ENCODE assay signal across 8 cellular contexts in the genomic region with DNA sequence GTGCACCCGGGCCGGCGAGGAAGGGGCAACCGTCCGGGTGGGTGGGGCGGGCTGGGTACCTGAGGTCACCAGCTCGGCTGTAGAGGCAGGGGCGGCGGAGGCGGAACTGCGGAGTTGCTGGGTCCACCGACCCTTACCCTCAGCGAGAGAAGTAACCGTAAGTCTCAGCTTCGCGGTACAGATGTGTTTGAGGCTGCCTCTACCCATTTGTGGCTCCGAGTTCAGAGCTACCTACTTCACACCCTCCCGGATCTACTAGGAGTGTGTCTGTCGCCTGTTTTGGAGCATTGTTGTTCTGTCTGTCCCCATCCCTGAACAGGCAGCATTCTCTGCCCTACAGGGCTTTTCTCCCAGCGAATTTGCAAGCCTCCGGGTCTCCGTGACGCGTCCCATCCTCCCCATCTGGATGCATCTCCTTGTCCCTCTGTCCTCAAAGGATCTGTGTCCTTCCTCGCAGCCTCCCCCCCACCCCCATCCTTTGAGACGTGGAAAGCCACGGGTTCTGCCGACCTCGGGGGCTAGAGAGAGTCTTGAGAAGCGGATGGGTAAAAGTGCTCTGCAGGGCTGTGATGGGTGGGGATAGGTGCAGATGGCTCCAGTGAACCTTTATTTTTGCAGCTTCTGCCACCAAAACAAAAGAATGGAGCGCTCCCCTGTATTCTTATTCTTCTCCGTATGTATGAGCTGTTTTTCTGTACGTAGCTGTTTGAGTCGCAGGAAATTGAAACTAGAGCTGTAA. TPM values are rescaled to one million over a fixed set of nuclear protein-coding genes. Genes with fewer than 3 reads are reported as not detected.
DNase-seq lines count a peak whose midpoint lies in the region; ATAC-seq, FAIRE-seq and TF ChIP-seq lines count a peak whose summit lies in the region.

No MANE protein-coding gene starts in this region.

- no peaks in the 10 kb centered on the region for H3K9me3 ChIP-seq in A549

- ATAC-seq in A549 (peak; percentile 49 to 58), HG02642 (IDR thresholded peaks at IDR 0.05; ENCODE audit: poor library complexity, unreplicated experiment) (peak; percentile 34), natural killer cell (peak; percentile 39 to 72 (median 62))

- DNase-seq in A549 (ENCODE audit: low read depth in 1 of 2, low spot score in 1 of 2), result peak; percentile 14 to 33
- DNase-seq in GM12891 (ENCODE audit: insufficient read length, low spot score), result peak; percentile 18
- DNase-seq in NCI-H1092 treated with DMSO at 0.1 percent for 48 hours (lab: John Stamatoyannopoulos, UW), result peak; percentile 69
- peak; percentile 2 for DNase-seq in activated T-cell treated with anti-CD3 and anti-CD28 coated beads for 1 hour (ENCODE audit: low read depth)
- peak; percentile 16 for DNase-seq in fibroblast of mammary gland (ENCODE audit: low read depth)
- no peak for DNase-seq in natural killer cell
- no peak for DNase-seq in SKM-1 (lab: John Stamatoyannopoulos, UW; ENCODE audit: unreplicated experiment)

- peak overlapping the region; percentile 93 for H3K4me3 Mint-ChIP-seq in natural killer cell

- CTCF ChIA-PET in A549 (lab: Yijun Ruan, JAX), result interaction anchor here (0.6 to 3.1 kb wide), 4 partner anchors 9 to 200 kb away, joined by 3 to 13 read pairs (median 4); partner anchors contain the start of gene GATAD1

- no peak for TF ChIP-seq EP300 in A549 (IDR thresholded peaks at IDR 0.05)

- H3K4me1 ChIP-seq in A549, result peaks cover 21% of the 10 kb centered on the region

- H3K36me3 Mint-ChIP-seq in natural killer cell, result no peaks in the 10 kb centered on the region

- TF ChIP-seq CTCF in A549 (IDR thresholded peaks at IDR 0.05) (no peak), fibroblast of mammary gland (conservative IDR thresholded peaks at IDR 0.05; ENCODE audit: control insufficient read depth, insufficient read depth, low read depth, low read length) (no peak), natural killer cell (IDR thresholded peaks at IDR 0.05) (no peak)

- 2% methylated on average over 25 of the region's 34 CpGs for WGBS in A549 (ENCODE audit: missing lambda C conversion rate)

- H3K27me3 Mint-ChIP-seq in natural killer cell (ENCODE audit: low read depth in 2 of 2), result no peaks in the 10 kb centered on the region

- intact Hi-C loops in natural killer cell (cut with micrococcal nuclease), result loop anchor here (1.0 kb wide), 1 partner anchor 112 kb away; the partner anchor contains the start of gene CYP51A1

- H3K4me3 ChIP-seq in A549 (peak overlapping the region; percentile 92), fibroblast of mammary gland (ENCODE audit: control insufficient read depth, low read depth, low read length) (peak overlapping the region; percentile 80)

- H3K4me2 ChIP-seq in A549, result peak overlapping the region; percentile 93

- peak overlapping the region; percentile 88 to 96 for H3K27ac ChIP-seq in A549

- TF ChIP-seq RAD21 in A549 (conservative IDR thresholded peaks at IDR 0.05 in 1 of 2, IDR thresholded peaks at IDR 0.05 in 1 of 2), result no peak

- TF ChIP-seq POLR2A in A549 (IDR thresholded peaks at IDR 0.05; ENCODE audit: low read length), result no peak
- TF ChIP-seq POLR2A in GM12891 (IDR thresholded peaks at IDR 0.05; ENCODE audit: low read depth, low read length), result no peak

- H3K27ac Mint-ChIP-seq in natural killer cell, result peak overlapping the region; percentile 99

- no peaks in the 10 kb centered on the region for H3K9me3 Mint-ChIP-seq in natural killer cell

- FAIRE-seq in A549 (lab: Jason Lieb, UNC) (no peak), GM12891 (lab: Jason Lieb, UNC) (peak; percentile 68)

- POLR2A ChIA-PET in A549 (lab: Yijun Ruan, JAX), result interaction anchor here (0.6 to 3.3 kb wide), 11 partner anchors 12 to 366 kb away, joined by 3 to 25 read pairs (median 4); partner anchors contain the start of genes CYP51A1, GATAD1, MTERF1 and RBM48

- peaks cover 39 to 48% of the 10 kb centered on the region in 2 donors for H3K4me1 Mint-ChIP-seq in natural killer cell

TF ChIP-seq in A549, 52 proteins besides CTCF, POLR2A, EP300 and RAD21:
- TF ChIP-seq ESRRA (IDR thresholded peaks at IDR 0.05; ENCODE audit: borderline replicate concordance, low read length), result no peak

TF ChIP-seq in GM12891, 5 proteins besides CTCF, POLR2A, EP300 and RAD21:
- TF ChIP-seq PAX5 (IDR thresholded peaks at IDR 0.05; ENCODE audit: insufficient read depth, low read length, severe bottlenecking), result no peak

RNA-seq across cellular contexts. Expression of gene ANKIB1, which starts 0.8 kb away (rescaled TPM):
- polyA plus RNA-seq in A549 (2011; rRNA removed) (51.5 and 59.5 TPM in 2 replicates), A549 (2017; fragmentation: RNase III; extraction: RNeasy Plus Mini Kit Qiagen cat#74134 plus additional on column Dnase treatment) (20.7 to 21.4 TPM (median 20.9 TPM) in 3 replicates)
- polyA plus RNA-seq in A549 (2012; cell fraction: cytosol; rRNA removed), result 10.4 and 12.0 TPM in 2 replicates
- polyA plus RNA-seq in A549 (2012; cell fraction: nucleus; rRNA removed), result 14.5 and 20.3 TPM in 2 replicates
- 61.7 and 71.3 TPM in 2 replicates for polyA minus RNA-seq in A549 (2011; rRNA and poly(A)+ RNA removed)
- polyA plus RNA-seq in GM12891 (2012; ENCODE audit: low read depth, missing spikeins), result 18.5 TPM
- total RNA-seq in natural killer cell, result 10 to 100 TPM; 70.6 to 90.2 (median 86.6) TPM

RNA-seq across cellular contexts. Expression of gene KRIT1, which starts 0.8 kb away (rescaled TPM):
- polyA plus RNA-seq in A549 (2011; rRNA removed) (60.6 and 64.6 TPM in 2 replicates), A549 (2017; fragmentation: RNase III; extraction: RNeasy Plus Mini Kit Qiagen cat#74134 plus additional on column Dnase treatment) (30.8 to 34.3 TPM (median 33.2 TPM) in 3 replicates)
- 17.9 and 20.6 TPM in 2 replicates for polyA plus RNA-seq in A549 (2012; cell fraction: cytosol; rRNA removed)
- 17.4 and 30.8 TPM in 2 replicates for polyA plus RNA-seq in A549 (2012; cell fraction: nucleus; rRNA removed)
- polyA minus RNA-seq in A549 (2011; rRNA and poly(A)+ RNA removed), result 42.6 and 44.4 TPM in 2 replicates
- polyA plus RNA-seq in GM12891 (2012; ENCODE audit: low read depth, missing spikeins), result 14.3 TPM
- total RNA-seq in natural killer cell, result 10 to 100 TPM; 55.4 to 76.7 (median 62.6) TPM

Comparison
In these comparisons a context has a peak if more than half of its experiments do, and no peak if none do; other contexts are left out.
1. DNase-seq: peak in A549 (2 of 2), GM12891 (single experiment), NCI-H1092 treated with DMSO at 0.1 percent for 48 hours (single experiment), activated T-cell treated with anti-CD3 and anti-CD28 coated beads for 1 hour (single experiment) and fibroblast of mammary gland (single experiment); none in natural killer cell (single experiment) and SKM-1 (single experiment).
2. Peak in every context shown above with its lines, with median percentiles within 50 percentile points of each other: ATAC-seq.